ENCODE assay signal across 1 cellular context in the genomic region with DNA sequence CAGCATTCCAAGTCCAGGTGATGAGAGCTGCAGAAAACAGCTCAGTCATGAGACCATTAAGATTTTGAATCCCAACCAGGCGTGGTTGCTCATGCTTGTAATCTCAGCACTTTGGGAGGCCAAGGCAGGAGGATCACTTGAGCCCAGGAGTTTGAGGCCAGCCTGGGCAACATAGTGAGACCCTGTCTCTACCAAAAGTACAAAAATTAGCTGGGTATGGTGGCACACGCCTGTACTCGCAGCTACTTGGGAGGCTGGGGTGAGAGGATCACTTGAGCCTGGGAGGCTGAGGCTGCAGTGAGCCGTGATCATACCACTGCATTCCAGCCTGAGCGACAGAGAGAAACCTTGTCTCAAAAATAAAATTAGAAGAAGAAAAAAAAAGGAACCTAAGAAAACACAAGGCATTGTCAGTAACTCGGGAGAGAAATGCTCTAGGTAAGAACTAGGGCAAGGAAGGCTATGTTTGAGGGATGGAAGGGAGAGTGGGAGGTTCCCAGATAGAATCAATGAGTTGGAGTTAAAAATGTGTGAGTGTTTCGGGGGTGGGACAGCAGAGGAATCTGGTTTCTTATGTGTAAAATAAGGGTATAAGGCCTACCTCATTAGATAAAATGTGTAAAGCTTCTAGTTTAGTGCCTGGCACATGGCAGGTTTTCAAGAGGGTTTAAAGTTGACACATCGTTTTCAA.
TF ChIP-seq lines count a peak whose summit lies in the region.

No MANE protein-coding gene starts in this region.

TF ChIP-seq in H1, 55 proteins besides CTCF, POLR2A, EP300 and RAD21:
- peak; percentile 80 for TF ChIP-seq KDM1A (IDR thresholded peaks at IDR 0.05; ENCODE audit: borderline replicate concordance, low read length)
- no peak for TF ChIP-seq FOSL1 (IDR thresholded peaks at IDR 0.05; ENCODE audit: insufficient read depth, low read depth, low read length)
